In the genomic region with DNA sequence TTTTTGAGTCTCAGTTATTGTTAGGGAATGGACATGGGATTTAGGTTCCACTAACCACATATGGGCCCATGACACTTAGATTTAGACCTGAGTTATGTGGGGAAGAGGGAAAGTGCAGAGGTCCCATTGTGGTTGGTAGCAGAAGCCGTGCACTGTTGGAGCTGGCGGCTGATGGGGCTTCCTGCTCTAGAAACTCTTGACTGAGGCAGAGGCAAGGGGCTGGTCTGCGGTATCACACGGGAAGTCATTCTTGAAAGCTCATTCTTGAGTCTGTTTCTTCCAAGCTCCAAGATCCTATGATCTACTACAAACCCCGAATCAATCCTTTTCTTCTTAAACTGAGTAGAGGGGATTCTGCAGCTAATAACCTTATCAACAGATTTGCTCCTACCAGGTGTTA, we compare ENCODE assay signal across 15 cellular contexts. TPM values are rescaled to one million over a fixed set of nuclear protein-coding genes. Genes with fewer than 3 reads are reported as not detected.
DNase-seq lines count a peak whose midpoint lies in the region; ATAC-seq lines count a peak whose summit lies in the region.
"Had no signal": no experiment of that assay in that cellular context is flagged by ENCODE, and none has a peak within 500 bp of the region (broad histone marks: within the 10 kb centered on the region; RNA-seq: fewer than 3 reads in every experiment).

No MANE protein-coding gene starts in this region.

- H3K27me3 Mint-ChIP-seq in activated naive CD8-positive, alpha-beta T cell treated with anti-CD3 and anti-CD28 coated beads for 36 hours = peaks cover 14% of the 10 kb centered on the region

- H3K4me1 Mint-ChIP-seq in activated naive CD8-positive, alpha-beta T cell treated with anti-CD3 and anti-CD28 coated beads for 36 hours = peaks cover 7% of the 10 kb centered on the region
- H3K4me1 Mint-ChIP-seq: brain, mesothelial cell of epicardium had no signal

- H3K36me3 Mint-ChIP-seq in activated naive CD8-positive, alpha-beta T cell treated with anti-CD3 and anti-CD28 coated beads for 36 hours = no peaks in the 10 kb centered on the region
- H3K36me3 Mint-ChIP-seq: brain, mesothelial cell of epicardium had no signal

- DNase-seq in stimulated activated CD4-positive, alpha-beta T cell treated with anti-CD3 and anti-CD28 coated beads, Interleukin-12 subunit alpha, Interleukin-12 subunit beta, amount 100 ng/mL, for 4 hours = peak; percentile 8
- no peak for DNase-seq in stimulated activated CD4-positive, alpha-beta T cell treated with anti-CD3 and anti-CD28 coated beads, Interleukin-4, amount 100 ng/mL, for 4 hours
- DNase-seq in T-helper 22 cell (ENCODE audit: low read depth) (peak; percentile 6), NCI-H226 (no peak), iPS-NIHi11 (ENCODE audit: low spot score) (no peak)
- DNase-seq in activated naive CD8-positive, alpha-beta T cell treated with anti-CD3 and anti-CD28 coated beads for 36 hours = peak; percentile 20
- peak; percentile 25 for DNase-seq in stimulated activated naive CD4-positive, alpha-beta T cell treated with Interleukin-2 at 50 U/mL for 16 hours (lab: John Stamatoyannopoulos, UW)
- DNase-seq: DMS53, gastrocnemius medialis, NCI-H1436, NCI-H446 treated with DMSO at 0.1 percent for 48 hours, pancreas had no signal

- ATAC-seq in GM21529 (IDR thresholded peaks at IDR 0.05; ENCODE audit: unreplicated experiment) = no peak
- ATAC-seq: gastrocnemius medialis, pancreas had no signal

- H3K4me3 Mint-ChIP-seq in activated naive CD8-positive, alpha-beta T cell treated with anti-CD3 and anti-CD28 coated beads for 36 hours = no peak overlapping the region
- H3K4me3 Mint-ChIP-seq: brain, mesothelial cell of epicardium had no signal

- H3K9me3 Mint-ChIP-seq in activated naive CD8-positive, alpha-beta T cell treated with anti-CD3 and anti-CD28 coated beads for 36 hours = peaks cover 1% of the 10 kb centered on the region
- H3K9me3 Mint-ChIP-seq: mesothelial cell of epicardium had no signal

- no peak overlapping the region for H3K27ac Mint-ChIP-seq in activated naive CD8-positive, alpha-beta T cell treated with anti-CD3 and anti-CD28 coated beads for 36 hours
- H3K27ac Mint-ChIP-seq: brain, mesothelial cell of epicardium had no signal

RNA-seq across cellular contexts. Expression of a gene that starts 56.9 kb away (rescaled TPM):
- total RNA-seq in activated naive CD8-positive, alpha-beta T cell treated with anti-CD3 and anti-CD28 coated beads for 36 hours = not detected
- total RNA-seq: mesothelial cell of epicardium had no signal

Comparison
In these comparisons a context has a peak if more than half of its experiments do, and no peak if none do; other contexts are left out.
1. DNase-seq: peak in stimulated activated CD4-positive, alpha-beta T cell treated with anti-CD3 and anti-CD28 coated beads, Interleukin-12 subunit alpha, Interleukin-12 subunit beta, amount 100 ng/mL, for 4 hours (single experiment), T-helper 22 cell (single experiment), activated naive CD8-positive, alpha-beta T cell treated with anti-CD3 and anti-CD28 coated beads for 36 hours (single experiment) and stimulated activated naive CD4-positive, alpha-beta T cell treated with Interleukin-2 at 50 U/mL for 16 hours (single experiment); none in stimulated activated CD4-positive, alpha-beta T cell treated with anti-CD3 and anti-CD28 coated beads, Interleukin-4, amount 100 ng/mL, for 4 hours (0 of 2), NCI-H226 (single experiment) and iPS-NIHi11 (single experiment).